8 cellular contexts compared by ENCODE assay signal in genomic region chr12:27012982-27013255, GRCh38. TPM values are rescaled to one million over a fixed set of nuclear protein-coding genes. Genes with fewer than 3 reads are reported as not detected.
A peak's percentile ranks its signal among the peaks of the same experiment; 100 is the strongest.
DNase-seq lines count a peak whose midpoint lies in the region; ATAC-seq, FAIRE-seq and TF ChIP-seq lines count a peak whose summit lies in the region.

No MANE protein-coding gene starts in this region.

- BruUV-seq in Caco-2 (replicated peaks; lab: Mats Ljungman, UMichigan) = no TSS peak

- H3K36me3 Mint-ChIP-seq in Caco-2 (ENCODE audit: insufficient read depth, unreplicated experiment) (peaks cover 6% of the 10 kb centered on the region), natural killer cell (no peaks in the 10 kb centered on the region)
- H3K36me3 Mint-ChIP-seq in central memory CD8-positive, alpha-beta T cell (ENCODE audit: insufficient read depth) = peaks cover 10% of the 10 kb centered on the region

- CTCF ChIA-PET in Caco-2 (lab: Charles Lee) = interaction anchor here (0.6 to 3.1 kb wide), 5 partner anchors 9 to 868 kb away, joined by 4 to 21 read pairs (median 6); partner anchors contain the start of genes ITPR2 and MED21

- POLR2A ChIA-PET in Caco-2 (lab: Charles Lee) = interaction anchor here (1.1 to 1.6 kb wide), 2 partner anchors 9 to 160 kb away, joined by 3 to 11 read pairs; partner anchors contain the start of gene MED21

- H3K36me3 ChIP-seq in Caco-2 (ENCODE audit: control insufficient read depth, insufficient read depth, low read length) = no peaks in the 10 kb centered on the region

- H3K4me3 Mint-ChIP-seq in Caco-2 (ENCODE audit: unreplicated experiment) (peak overlapping the region; percentile 90), natural killer cell (peak overlapping the region; percentile 89)
- H3K4me3 Mint-ChIP-seq in central memory CD8-positive, alpha-beta T cell = peak overlapping the region; percentile 82

- H3K4me1 Mint-ChIP-seq in Caco-2 (ENCODE audit: low read depth, unreplicated experiment) (peaks cover 25% of the 10 kb centered on the region), natural killer cell (peaks cover 47 to 52% of the 10 kb centered on the region in 2 donors)
- H3K4me1 Mint-ChIP-seq in central memory CD8-positive, alpha-beta T cell = peaks cover 54% of the 10 kb centered on the region

- FAIRE-seq in RCC 7860 (lab: Jason Lieb, UNC) = no peak

- DNase-seq in Caco-2 = no peak
- DNase-seq in LNCaP clone FGC (ENCODE audit: low read depth) = no peak
- no peak for DNase-seq in central memory CD8-positive, alpha-beta T cell (ENCODE audit: low spot score in 2 of 2)
- no peak for DNase-seq in natural killer cell
- DNase-seq in RCC 7860 (ENCODE audit: low spot score) = no peak
- DNase-seq in T-helper 9 cell = no peak
- no peak for DNase-seq in NOMO-1 (lab: John Stamatoyannopoulos, UW; ENCODE audit: unreplicated experiment in 2 of 2)

- intact Hi-C loops in Caco-2 (cut with micrococcal nuclease; ENCODE audit: unreplicated experiment) = loop anchor here (5.0 kb wide), 1 partner anchor 181 kb away; the partner anchor contains the start of gene ITPR2
- intact Hi-C loops in natural killer cell (cut with micrococcal nuclease) = loop anchor here (10.0 kb wide), 2 partner anchors 292 to 1768 kb away; no protein-coding TSS in a partner anchor

- TF ChIP-seq CTCF in Caco-2 (IDR thresholded peaks at IDR 0.05; ENCODE audit: insufficient read depth in 1 of 2, low read depth in 1 of 2, low read length in 1 of 2, severe bottlenecking in 1 of 2, unreplicated experiment in 1 of 2) (no peak), LNCaP clone FGC (IDR thresholded peaks at IDR 0.05; ENCODE audit: control insufficient read depth, extremely low read depth, insufficient read depth) (no peak), natural killer cell (IDR thresholded peaks at IDR 0.05) (no peak)

- no peak overlapping the region for H3K27ac Mint-ChIP-seq in Caco-2 (ENCODE audit: unreplicated experiment)
- no peak overlapping the region for H3K27ac Mint-ChIP-seq in central memory CD8-positive, alpha-beta T cell (ENCODE audit: low read depth)
- peak overlapping the region; percentile 95 to 100 for H3K27ac Mint-ChIP-seq in natural killer cell

- H3K27me3 ChIP-seq in Caco-2 (replicated peaks; ENCODE audit: control insufficient read depth, insufficient read depth, low read length) = no peaks in the 10 kb centered on the region

- peak overlapping the region; percentile 62; the same call in 1 of the 2 replicates for H3K4me3 ChIP-seq in Caco-2 (ENCODE audit: low read depth, low read length)
- H3K4me3 ChIP-seq in LNCaP clone FGC (ENCODE audit: low read depth, low read length) = peak overlapping the region; percentile 89

- no peak for ATAC-seq in central memory CD8-positive, alpha-beta T cell (replicated peaks; ENCODE audit: extremely low read depth, poor library complexity, severe bottlenecking)
- ATAC-seq in natural killer cell (no peak), GM18498 (IDR thresholded peaks at IDR 0.05; ENCODE audit: unreplicated experiment) (no peak)

- peaks cover 18% of the 10 kb centered on the region for H3K4me1 ChIP-seq in Caco-2

- H3K9me3 Mint-ChIP-seq in Caco-2 (ENCODE audit: unreplicated experiment) (no peaks in the 10 kb centered on the region), natural killer cell (no peaks in the 10 kb centered on the region)
- H3K9me3 Mint-ChIP-seq in central memory CD8-positive, alpha-beta T cell = no peaks in the 10 kb centered on the region

- no peaks in the 10 kb centered on the region for H3K9me3 ChIP-seq in Caco-2

- H3K27me3 Mint-ChIP-seq in Caco-2 (ENCODE audit: insufficient read depth, unreplicated experiment) (no peaks in the 10 kb centered on the region), natural killer cell (ENCODE audit: low read depth in 2 of 2) (no peaks in the 10 kb centered on the region)
- no peaks in the 10 kb centered on the region for H3K27me3 Mint-ChIP-seq in central memory CD8-positive, alpha-beta T cell

RNA-seq across cellular contexts. Expression of gene TM7SF3, which starts 1.3 kb away (rescaled TPM):
- total RNA-seq in Caco-2 (2022) (82.9 and 83.0 TPM in 2 replicates), natural killer cell (10 to 100 TPM; 32.1 to 48.4 (median 42.6) TPM)

RNA-seq across cellular contexts. Expression of gene MED21, which starts 9.4 kb away (rescaled TPM):
- total RNA-seq in Caco-2 (2022) (86.8 and 87.0 TPM in 2 replicates), natural killer cell (10 to 100 TPM; 82.7 to 95.9 (median 93.8) TPM)

Comparison
In these comparisons a context has a peak if more than half of its experiments do, and no peak if none do; other contexts are left out.
1. H3K27ac Mint-ChIP-seq: peak in natural killer cell (2 of 2); none in Caco-2 (single experiment) and central memory CD8-positive, alpha-beta T cell (single experiment).
2. Peak in every context shown above with its lines, with median percentiles within 50 percentile points of each other: H3K4me3 Mint-ChIP-seq.